Comparison of ENCODE assay signal across 8 cellular contexts in the genomic region with DNA sequence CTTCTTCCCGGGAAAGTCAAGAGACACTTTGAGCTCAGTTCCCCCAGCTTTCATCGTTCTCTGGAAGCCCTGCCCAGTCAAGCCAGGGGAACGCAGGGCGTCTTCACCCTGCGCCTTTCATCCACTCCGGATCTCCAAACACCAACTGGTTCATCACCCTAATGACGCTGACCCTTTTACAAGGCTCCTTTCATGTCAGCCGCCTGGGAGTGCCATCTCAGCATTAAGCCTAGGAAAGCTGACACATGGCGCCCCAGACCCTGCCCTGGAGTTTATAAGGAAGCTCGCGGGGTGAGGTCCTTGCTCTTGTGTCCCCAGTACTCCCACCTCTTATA. TPM values are rescaled to one million over a fixed set of nuclear protein-coding genes. Genes with fewer than 3 reads are reported as not detected.
DNase-seq lines count a peak whose midpoint lies in the region; ATAC-seq and TF ChIP-seq lines count a peak whose summit lies in the region.

No MANE protein-coding gene starts in this region.

- no peaks in the 10 kb centered on the region for H3K9me3 ChIP-seq in CD8-positive, alpha-beta T cell (ENCODE audit: low read length)
- no peaks in the 10 kb centered on the region for H3K9me3 ChIP-seq in ascending aorta
- H3K9me3 ChIP-seq in liver (ENCODE audit: control insufficient read depth in 4 of 4, low read length in 3 of 4) = no peaks in the 10 kb centered on the region
- H3K9me3 ChIP-seq in tibial nerve = no peaks in the 10 kb centered on the region

- POLR2A ChIA-PET in CD8-positive, alpha-beta T cell (lab: Charles Lee) = interaction anchor here (0.6 to 6.0 kb wide), 17 partner anchors 27 to 1343 kb away, joined by 3 to 50 read pairs (median 4); a partner anchor contains a TSS

- no peak for TF ChIP-seq POLR2A in tibial nerve (IDR thresholded peaks at IDR 0.05)

- TF ChIP-seq RAD21 in liver (IDR thresholded peaks at IDR 0.05) = no peak

- no peak for TF ChIP-seq EP300 in tibial nerve (IDR thresholded peaks at IDR 0.05)

- H3K4me1 ChIP-seq in CD8-positive, alpha-beta T cell (ENCODE audit: insufficient read depth, low read length) = peaks cover 56% of the 10 kb centered on the region
- H3K4me1 ChIP-seq in ascending aorta (peaks cover 14 to 39% of the 10 kb centered on the region in 2 donors), liver (ENCODE audit: control insufficient read depth in 4 of 4, insufficient read depth in 4 of 4, low read length in 3 of 4) (peaks cover 0 to 36% (median 31%) of the 10 kb centered on the region in 4 donors), tibial nerve (peaks cover 4 to 74% (median 48%) of the 10 kb centered on the region in 4 donors)

- no peaks in the 10 kb centered on the region for H3K9me3 Mint-ChIP-seq in CD8-positive, alpha-beta T cell

- H3K27ac ChIP-seq in CD8-positive, alpha-beta T cell (ENCODE audit: low read depth, low read length) = peak overlapping the region; percentile 91
- H3K27ac ChIP-seq in ascending aorta (peak overlapping the region; percentile 93 to 94), liver (ENCODE audit: low read depth in 1 of 2, low read length in 2 of 2) (peak overlapping the region; percentile 88 to 94), tibial nerve (peak overlapping the region; percentile 73 to 94 (median 90))

- DNase-seq in CD8-positive, alpha-beta T cell = no peak
- DNase-seq in ascending aorta (ENCODE audit: low spot score in 2 of 2) = no peak
- DNase-seq in tibial nerve (ENCODE audit: low spot score in 2 of 2) = no peak
- DNase-seq in cerebellum (ENCODE audit: low spot score) = no peak
- no peak for DNase-seq in stimulated activated CD4-positive, alpha-beta T cell treated with anti-CD3 and anti-CD28 coated beads, Interleukin-4, amount 100 ng/mL, for 4 hours
- no peak for DNase-seq in NCI-H1930 (lab: John Stamatoyannopoulos, UW)

- H3K27me3 ChIP-seq in CD8-positive, alpha-beta T cell (ENCODE audit: insufficient read depth, low read length) = no peaks in the 10 kb centered on the region
- H3K27me3 ChIP-seq in ascending aorta = no peaks in the 10 kb centered on the region
- no peaks in the 10 kb centered on the region for H3K27me3 ChIP-seq in liver (ENCODE audit: control insufficient read depth in 4 of 4, insufficient read depth in 4 of 4, low read length in 3 of 4)
- H3K27me3 ChIP-seq in tibial nerve = no peaks in the 10 kb centered on the region

- 9% methylated on average over 11 of the region's 11 CpGs for WGBS in liver
- WGBS in tibial nerve, 2 donors = 3 to 6% methylated on average over 11 of the region's 11 CpGs

- CTCF ChIA-PET in CD8-positive, alpha-beta T cell (lab: Charles Lee) = interaction anchor here (0.8 to 12.8 kb wide), 8 partner anchors 8 to 659 kb away, joined by 3 to 256 read pairs (median 6); a partner anchor contains a TSS

- intact Hi-C loops in CD8-positive, alpha-beta T cell (cut with DNase I, micrococcal nuclease) = loop anchor here (1.0 to 5.0 kb wide), 11 partner anchors 52 to 1464 kb away; a partner anchor contains a TSS
- intact Hi-C loops in ascending aorta (cut with DNase I) = no loop called here

- peak; percentile 2 for ATAC-seq in CD8-positive, alpha-beta T cell
- ATAC-seq in HG03039 (IDR thresholded peaks at IDR 0.05; ENCODE audit: unreplicated experiment) = peak; percentile 6

- H3K4me1 Mint-ChIP-seq in CD8-positive, alpha-beta T cell (ENCODE audit: low read depth) = peaks cover 68% of the 10 kb centered on the region

- H3K27ac Mint-ChIP-seq in CD8-positive, alpha-beta T cell = peak overlapping the region; percentile 99

- no peak for TF ChIP-seq CTCF in CD8-positive, alpha-beta T cell (IDR thresholded peaks at IDR 0.05)
- TF ChIP-seq CTCF in ascending aorta (IDR thresholded peaks at IDR 0.05) (no peak), liver (IDR thresholded peaks at IDR 0.05; ENCODE audit: low read depth, low read length, missing input control) (no peak), tibial nerve (IDR thresholded peaks at IDR 0.05) (no peak)

- H3K36me3 Mint-ChIP-seq in CD8-positive, alpha-beta T cell = peaks cover 25% of the 10 kb centered on the region

- H3K9ac ChIP-seq in liver (ENCODE audit: low read depth in 1 of 2, low read length in 2 of 2) = peak overlapping the region; percentile 77 to 99

- no peaks in the 10 kb centered on the region for H3K27me3 Mint-ChIP-seq in CD8-positive, alpha-beta T cell (ENCODE audit: low read depth)

- H3K4me3 ChIP-seq in CD8-positive, alpha-beta T cell (ENCODE audit: low read depth, low read length) = peak overlapping the region; percentile 96
- H3K4me3 ChIP-seq in ascending aorta = peak overlapping the region; percentile 88 to 91
- H3K4me3 ChIP-seq in liver (ENCODE audit: low read depth in 1 of 3, low read length in 3 of 3) = peak overlapping the region; percentile 77 to 96 (median 96)
- H3K4me3 ChIP-seq in tibial nerve = peak overlapping the region; percentile 56 to 82 (median 74)

- peak overlapping the region; percentile 97 for H3K4me3 Mint-ChIP-seq in CD8-positive, alpha-beta T cell

- H3K36me3 ChIP-seq in CD8-positive, alpha-beta T cell (ENCODE audit: insufficient read depth, low read length) = no peaks in the 10 kb centered on the region
- H3K36me3 ChIP-seq in ascending aorta (peaks cover 9 to 13% of the 10 kb centered on the region in 2 donors), liver (ENCODE audit: control insufficient read depth in 4 of 4, insufficient read depth in 3 of 4, low read depth in 1 of 4, low read length in 3 of 4) (peaks cover 3 to 8% (median 6%) of the 10 kb centered on the region in 4 donors), tibial nerve (peaks cover 0 to 13% (median 6%) of the 10 kb centered on the region in 3 donors)

TF ChIP-seq in liver, 16 proteins besides CTCF, POLR2A, EP300 and RAD21:
- TF ChIP-seq GABPA (IDR thresholded peaks at IDR 0.05 in 1 of 2, conservative IDR thresholded peaks at IDR 0.05 in 1 of 2) = no peak
- TF ChIP-seq, protein P1, sequence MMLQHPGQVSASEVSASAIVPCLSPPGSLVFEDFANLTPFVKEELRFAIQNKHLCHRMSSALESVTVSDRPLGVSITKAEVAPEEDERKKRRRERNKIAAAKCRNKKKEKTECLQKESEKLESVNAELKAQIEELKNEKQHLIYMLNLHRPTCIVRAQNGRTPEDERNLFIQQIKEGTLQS (IDR thresholded peaks at IDR 0.05) = no peak
- no peak for TF ChIP-seq FOXA2 (IDR thresholded peaks at IDR 0.05)

RNA-seq across cellular contexts. Expression of a gene that starts 0.6 kb away (rescaled TPM):
- 100 to 1,000 TPM; 124 to 134 TPM for total RNA-seq in CD8-positive, alpha-beta T cell
- 79.7 TPM for total RNA-seq in ascending aorta
- total RNA-seq in liver = 10 to 100 TPM; 28.7 to 33.9 TPM
- polyA plus RNA-seq in liver = 10 to 100 TPM; 29.4 to 31.8 TPM
- total RNA-seq in tibial nerve = 10 to 100 TPM; 56.6 to 90.2 (median 71.8) TPM
- total RNA-seq in cerebellum = 76.5 TPM

RNA-seq across cellular contexts. Expression of a gene that starts 2.1 kb away (rescaled TPM):
- 10 to 100 TPM; 13.2 to 14.8 TPM for total RNA-seq in CD8-positive, alpha-beta T cell
- total RNA-seq in ascending aorta (63.6 TPM), liver (10 to 100 TPM; 17.3 to 17.4 TPM), tibial nerve (10 to 100 TPM; 17.7 to 39.9 (median 23.8) TPM), cerebellum (30.5 TPM)
- polyA plus RNA-seq in liver = 10 to 100 TPM; 16.4 to 20.7 TPM

RNA-seq across cellular contexts. Expression of a gene that starts 32.6 kb away (rescaled TPM):
- total RNA-seq in CD8-positive, alpha-beta T cell = under 1 TPM; 0.14 to 0.22 TPM
- total RNA-seq in ascending aorta (0.21 TPM), liver (under 1 TPM; 0.14 to 0.17 TPM), tibial nerve (1 to 10 TPM; 1.2 to 2.9 (median 2.1) TPM), cerebellum (5.9 TPM)
- under 1 TPM in 1 of 2 donors, not detected in 1; 0.12 TPM for polyA plus RNA-seq in liver

RNA-seq across cellular contexts. Expression of a gene that starts 51.2 kb away (rescaled TPM):
- total RNA-seq in CD8-positive, alpha-beta T cell = 10 to 100 TPM; 16.7 to 18.8 TPM
- total RNA-seq in ascending aorta (72.9 TPM), liver (10 to 100 TPM; 25.3 to 29.6 TPM), tibial nerve (100 to 1,000 TPM; 174 to 345 (median 256) TPM), cerebellum (27.5 TPM)
- polyA plus RNA-seq in liver = 10 to 100 TPM; 30.7 to 38.3 TPM
